8 cellular contexts compared by ENCODE assay signal in the genomic region with DNA sequence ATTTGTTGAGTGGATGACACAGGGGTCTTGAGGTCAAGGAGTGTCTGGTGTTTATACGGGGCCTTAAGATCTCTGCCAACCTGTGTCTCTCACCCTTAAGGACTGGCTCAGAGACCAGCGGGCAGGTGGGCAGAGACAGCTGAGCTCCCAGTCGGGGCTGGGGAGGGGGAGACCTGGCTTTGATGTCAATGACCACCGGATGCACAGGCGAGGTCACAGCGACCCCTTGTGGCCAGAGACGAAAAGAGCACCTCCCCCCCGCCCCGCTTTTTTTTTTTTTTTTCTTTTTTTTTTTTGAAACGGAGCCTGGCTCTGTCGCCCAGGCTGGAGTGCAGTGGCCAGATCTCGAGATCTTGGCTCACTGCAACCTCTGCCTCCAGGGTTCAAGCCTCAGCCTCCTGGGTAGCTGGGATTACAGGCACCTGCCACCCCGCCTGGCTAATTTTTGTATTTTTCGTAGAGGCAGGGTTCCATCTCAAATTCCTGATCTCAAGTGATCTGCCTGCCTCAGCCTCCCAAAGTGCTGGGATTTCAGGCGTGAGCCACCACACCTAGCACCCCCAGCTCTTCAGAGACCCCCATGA. TPM values are rescaled to one million over a fixed set of nuclear protein-coding genes. Genes with fewer than 3 reads are reported as not detected.
DNase-seq lines count a peak whose midpoint lies in the region; ATAC-seq and TF ChIP-seq lines count a peak whose summit lies in the region.

No MANE protein-coding gene starts in this region.

- H3K27me3 Mint-ChIP-seq in chondrocyte (ENCODE audit: low read depth) (no peaks in the 10 kb centered on the region), nephron (ENCODE audit: low read depth) (no peaks in the 10 kb centered on the region)

- no peak overlapping the region for H2AFZ ChIP-seq in OCI-LY1 (ENCODE audit: low read length)

- no peaks in the 10 kb centered on the region for H3K9me3 ChIP-seq in OCI-LY1 (ENCODE audit: low read length)

- H3K36me3 Mint-ChIP-seq in chondrocyte (ENCODE audit: low read depth) (peaks cover 9% of the 10 kb centered on the region), nephron (ENCODE audit: low read depth) (no peaks in the 10 kb centered on the region)

- POLR2A ChIA-PET in AG04449 (lab: Yijun Ruan, JAX) = no interaction called here

- no peak for ATAC-seq in GM19023 (IDR thresholded peaks at IDR 0.05; ENCODE audit: unreplicated experiment)

- H3K27me3 ChIP-seq in OCI-LY1 (ENCODE audit: insufficient read depth, low read length) = no peaks in the 10 kb centered on the region

- H3K4me3 ChIP-seq in AG04449 (ENCODE audit: low read depth, low read length) (no peak overlapping the region), OCI-LY1 (ENCODE audit: low read depth, low read length, poor library complexity, severe bottlenecking) (no peak overlapping the region)

- H3K4me1 Mint-ChIP-seq in chondrocyte (ENCODE audit: low read depth) = peaks cover 2% of the 10 kb centered on the region
- H3K4me1 Mint-ChIP-seq in nephron = no peaks in the 10 kb centered on the region

- H3K9me3 Mint-ChIP-seq in chondrocyte (ENCODE audit: low read depth) = no peaks in the 10 kb centered on the region
- no peaks in the 10 kb centered on the region for H3K9me3 Mint-ChIP-seq in nephron

- no peak overlapping the region for H3K4me2 ChIP-seq in OCI-LY1 (ENCODE audit: low read length)

- H4K20me1 ChIP-seq in OCI-LY1 (ENCODE audit: insufficient read depth, low read length) = no peaks in the 10 kb centered on the region

- H3F3A ChIP-seq in OCI-LY1 (ENCODE audit: insufficient read depth, low read length) = no peaks in the 10 kb centered on the region

- CTCF ChIA-PET in AG04449 (lab: Yijun Ruan, JAX) = interaction anchor here (0.6 to 6.1 kb wide), 11 partner anchors 9 to 272 kb away, joined by 3 to 61 read pairs (median 3); a partner anchor contains a TSS

- no peak overlapping the region for H3K27ac ChIP-seq in OCI-LY1 (ENCODE audit: low read depth, low read length, poor library complexity, severe bottlenecking)

- H3K4me1 ChIP-seq in OCI-LY1 (ENCODE audit: insufficient read depth, low read length, severe bottlenecking) = no peaks in the 10 kb centered on the region

- peak; percentile 64 for TF ChIP-seq CTCF in AG04449 (IDR thresholded peaks at IDR 0.05; ENCODE audit: insufficient read depth, low read length, missing control alignments)
- peak; percentile 65 for TF ChIP-seq CTCF in OCI-LY1 (IDR thresholded peaks at IDR 0.05; ENCODE audit: low read length)
- peak; percentile 77 for TF ChIP-seq CTCF in chondrocyte (IDR thresholded peaks at IDR 0.05)
- TF ChIP-seq CTCF in nephron (IDR thresholded peaks at IDR 0.05; ENCODE audit: unreplicated experiment in 3 of 3) = peak; percentile 68 to 73 (median 68)

- H3K79me2 ChIP-seq in OCI-LY1 (ENCODE audit: insufficient read depth, low read length) = no peaks in the 10 kb centered on the region

- no peak overlapping the region for H3K9ac ChIP-seq in OCI-LY1 (ENCODE audit: low read length)

- no peaks in the 10 kb centered on the region for H3K9me2 ChIP-seq in OCI-LY1 (ENCODE audit: low read depth, low read length)

- H3K27ac Mint-ChIP-seq in chondrocyte (ENCODE audit: unreplicated experiment) = no peak overlapping the region
- no peak overlapping the region for H3K27ac Mint-ChIP-seq in nephron

- no peak overlapping the region for H3K4me3 Mint-ChIP-seq in chondrocyte (ENCODE audit: unreplicated experiment)
- no peak overlapping the region for H3K4me3 Mint-ChIP-seq in nephron

- H3K36me3 ChIP-seq in OCI-LY1 (ENCODE audit: insufficient read depth, low read length) = peaks cover 8% of the 10 kb centered on the region

- DNase-seq in AG04449 (ENCODE audit: low read depth, low spot score) (no peak), ELR (ENCODE audit: low read depth) (peak; percentile 21), chondrocyte (ENCODE audit: low spot score) (no peak), GF-D8 (lab: John Stamatoyannopoulos, UW) (no peak), NOMO-1 treated with DMSO at 0.1 percent for 48 hours (lab: John Stamatoyannopoulos, UW; ENCODE audit: unreplicated experiment) (no peak)

RNA-seq across cellular contexts. Expression of a gene that starts 12.1 kb away (rescaled TPM):
- not detected in 3 replicates for total RNA-seq in chondrocyte

RNA-seq across cellular contexts. Expression of a gene that starts 13.4 kb away (rescaled TPM):
- 5.2 to 6.1 TPM (median 5.2 TPM) in 3 replicates for total RNA-seq in chondrocyte

RNA-seq across cellular contexts. Expression of a gene that starts 29.9 kb away (rescaled TPM):
- total RNA-seq in chondrocyte = not detected in 3 replicates

RNA-seq across cellular contexts. Expression of a gene that starts 29.9 kb away (rescaled TPM):
- not detected in 3 replicates for total RNA-seq in chondrocyte

RNA-seq across cellular contexts. Expression of a gene that starts 47.3 kb away (rescaled TPM):
- not detected in 3 replicates for total RNA-seq in chondrocyte
